In the genomic region with DNA sequence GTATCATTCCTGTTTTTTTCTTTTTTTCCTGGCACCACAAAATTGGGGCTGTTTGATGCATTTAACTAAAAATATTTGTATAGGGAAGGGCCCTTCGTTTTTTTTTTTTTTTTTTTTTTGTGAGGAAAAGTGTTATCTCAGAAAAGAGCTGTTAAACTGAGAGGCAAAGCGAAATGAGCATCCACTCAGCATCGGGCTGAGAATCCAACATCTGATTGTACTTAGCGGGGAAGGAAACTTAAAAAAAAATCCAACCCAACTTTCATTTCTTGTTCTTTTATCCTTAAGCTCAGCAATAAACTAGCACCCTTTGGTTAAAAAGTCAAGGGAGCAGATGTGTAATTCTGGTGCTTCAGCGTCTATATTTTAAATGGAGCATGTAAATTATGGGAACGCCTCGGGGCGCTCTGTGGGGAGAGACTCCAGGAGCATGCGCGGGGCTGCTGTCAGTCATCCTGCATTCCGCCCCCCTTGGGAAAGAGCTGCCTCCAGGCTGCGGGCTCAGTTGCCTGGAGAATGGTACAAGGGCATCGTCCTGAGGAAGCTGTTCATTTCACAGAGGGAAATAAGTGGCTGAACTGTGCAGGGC, we compare ENCODE assay signal across 9 cellular contexts. TPM values are rescaled to one million over a fixed set of nuclear protein-coding genes. Genes with fewer than 3 reads are reported as not detected.
A peak's percentile ranks its signal among the peaks of the same experiment; 100 is the strongest.
DNase-seq lines count a peak whose midpoint lies in the region; ATAC-seq and TF ChIP-seq lines count a peak whose summit lies in the region.
"Had no signal": no experiment of that assay in that cellular context is flagged by ENCODE, and none has a peak within 500 bp of the region (broad histone marks: within the 10 kb centered on the region; RNA-seq: fewer than 3 reads in every experiment).

No MANE protein-coding gene starts in this region.

- no peaks in the 10 kb centered on the region for H3K36me3 Mint-ChIP-seq in effector memory CD8-positive, alpha-beta T cell (ENCODE audit: insufficient read depth)

- no peaks in the 10 kb centered on the region for H3K4me1 ChIP-seq in parathyroid adenoma

- no peaks in the 10 kb centered on the region for H3K36me3 ChIP-seq in parathyroid adenoma (ENCODE audit: control insufficient read depth, insufficient read depth, low read length)

- TF ChIP-seq CTCF in fibroblast of pulmonary artery (IDR thresholded peaks at IDR 0.05; ENCODE audit: low read length, missing control alignments) (no peak), parathyroid adenoma (IDR thresholded peaks at IDR 0.05) (no peak)

- H3K9me3 Mint-ChIP-seq in effector memory CD8-positive, alpha-beta T cell, result no peaks in the 10 kb centered on the region

- peak overlapping the region; percentile 2 for H2AFZ ChIP-seq in parathyroid adenoma

- H3K4me3 Mint-ChIP-seq in effector memory CD8-positive, alpha-beta T cell, result no peak overlapping the region

- no peak overlapping the region for H3K27ac ChIP-seq in parathyroid adenoma

- H3K27me3 Mint-ChIP-seq in effector memory CD8-positive, alpha-beta T cell, result peaks cover 10 to 16% of the 10 kb centered on the region in 2 donors

- H3K27ac Mint-ChIP-seq in effector memory CD8-positive, alpha-beta T cell, result no peak overlapping the region

- H3K4me1 Mint-ChIP-seq in effector memory CD8-positive, alpha-beta T cell (ENCODE audit: low read depth in 2 of 2), result peaks cover 0 to 4% of the 10 kb centered on the region in 2 donors

- no peaks in the 10 kb centered on the region for H3K79me2 ChIP-seq in parathyroid adenoma

- H3K9me3 ChIP-seq in parathyroid adenoma (ENCODE audit: control insufficient read depth, low read length), result no peaks in the 10 kb centered on the region

- no peak overlapping the region for H3K9ac ChIP-seq in parathyroid adenoma

- ATAC-seq in GM21825 (IDR thresholded peaks at IDR 0.05; ENCODE audit: unreplicated experiment), result no peak
- ATAC-seq in effector memory CD8-positive, alpha-beta T cell (replicated peaks), result no peak

- H3K4me3 ChIP-seq in fibroblast of pulmonary artery (replicated peaks; ENCODE audit: low read depth, low read length) (peak overlapping the region; percentile 18), parathyroid adenoma (ENCODE audit: low read depth, low read length) (peak overlapping the region; percentile 47)

- no peaks in the 10 kb centered on the region for H3K27me3 ChIP-seq in parathyroid adenoma (ENCODE audit: control insufficient read depth, insufficient read depth, low read length)

- DNase-seq in Daoy (ENCODE audit: low read depth) (peak; percentile 87), NCI-H345 treated with DMSO at 0.1 percent for 48 hours (lab: John Stamatoyannopoulos, UW; ENCODE audit: unreplicated experiment) (peak; percentile 82), fibroblast of pulmonary artery (ENCODE audit: low read depth) (no peak), GM19240 (ENCODE audit: insufficient read length, low spot score) (no peak), DMS79 treated with DMSO at 0.1 percent for 48 hours (lab: John Stamatoyannopoulos, UW) (no peak)
- no peak for DNase-seq in effector memory CD8-positive, alpha-beta T cell
- DNase-seq: activated CD4-positive, alpha-beta T cell treated with anti-CD3 and anti-CD28 coated beads for 1 hour had no signal

- H3K4me2 ChIP-seq in parathyroid adenoma (ENCODE audit: low read length), result peak overlapping the region; percentile 56

RNA-seq across cellular contexts. Expression of a gene that starts 33.3 kb away (rescaled TPM):
- 14.4 and 15.4 TPM in 2 replicates for total RNA-seq in Daoy (2014; rRNA removed; shearing (Covaris generic))

Comparison
In these comparisons a context has a peak if more than half of its experiments do, and no peak if none do; other contexts are left out.
1. DNase-seq: peak in Daoy (single experiment) and NCI-H345 treated with DMSO at 0.1 percent for 48 hours (single experiment); none in fibroblast of pulmonary artery (single experiment), GM19240 (single experiment), DMS79 treated with DMSO at 0.1 percent for 48 hours (single experiment) and effector memory CD8-positive, alpha-beta T cell (0 of 3).